8 cellular contexts compared by ENCODE assay signal in the genomic region with DNA sequence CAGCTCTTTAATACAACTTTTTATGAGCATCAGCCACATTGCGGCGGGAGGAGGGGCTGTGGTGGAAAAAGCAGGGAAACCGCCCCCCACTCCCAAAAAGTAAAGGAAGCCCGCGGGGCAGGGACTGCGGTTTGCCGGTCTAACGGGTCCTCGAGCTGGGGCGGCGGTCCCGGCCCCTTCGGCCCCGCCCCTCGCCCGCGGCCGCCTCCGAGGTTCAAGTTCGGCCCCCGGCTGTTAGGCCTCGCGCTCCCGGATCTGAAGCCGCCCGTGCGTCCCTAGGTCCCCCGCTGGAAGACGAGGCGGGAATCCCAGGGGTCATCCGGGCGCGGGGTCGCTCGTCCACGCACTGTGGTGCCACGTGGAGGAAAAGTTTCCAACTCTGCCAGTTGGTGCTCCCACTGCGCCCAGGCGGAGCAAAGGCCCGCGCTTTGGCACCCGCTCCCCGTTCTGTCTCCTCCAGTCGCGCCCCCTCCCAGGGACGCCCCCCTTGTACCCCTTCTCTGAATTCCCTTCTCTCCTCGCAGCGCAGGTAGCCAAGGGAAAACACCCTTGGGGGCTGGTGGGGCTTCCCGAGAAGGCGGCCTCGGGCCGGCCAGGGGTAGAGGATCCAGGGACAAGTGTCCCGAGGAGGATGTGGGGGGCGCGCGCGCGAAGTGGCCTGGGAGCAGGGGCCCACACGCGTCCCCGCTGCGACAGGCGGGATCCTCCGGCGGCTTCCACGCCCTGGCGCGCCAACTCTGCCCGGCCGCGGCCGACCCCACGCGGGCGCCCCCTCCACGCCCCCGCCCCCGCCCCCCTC. TPM values are rescaled to one million over a fixed set of nuclear protein-coding genes. Genes with fewer than 3 reads are reported as not detected.
DNase-seq lines count a peak whose midpoint lies in the region; ATAC-seq and TF ChIP-seq lines count a peak whose summit lies in the region.

No MANE protein-coding gene starts in this region.

- H3K4me1 Mint-ChIP-seq in Caco-2 (ENCODE audit: low read depth, unreplicated experiment): peaks cover 4% of the 10 kb centered on the region
- peaks cover 19% of the 10 kb centered on the region for H3K4me1 Mint-ChIP-seq in stimulated activated naive CD8-positive, alpha-beta T cell treated with anti-CD3 and anti-CD28 coated beads, Interleukin-15, Interleukin-2, amounts not matched to agents 100 ng/mL and 50 ng/mL, for 24 hours (ENCODE audit: low read depth)

- intact Hi-C loops in Caco-2 (cut with micrococcal nuclease; ENCODE audit: unreplicated experiment): loop anchor here (10.0 kb wide), 2 partner anchors 207 to 237 kb away; no protein-coding TSS in a partner anchor
- intact Hi-C loops in left colon (cut with DNase I, micrococcal nuclease): no loop called here

- no peaks in the 10 kb centered on the region for H3K9me3 Mint-ChIP-seq in Caco-2 (ENCODE audit: unreplicated experiment)
- H3K9me3 Mint-ChIP-seq in stimulated activated naive CD8-positive, alpha-beta T cell treated with anti-CD3 and anti-CD28 coated beads, Interleukin-15, Interleukin-2, amounts not matched to agents 100 ng/mL and 50 ng/mL, for 24 hours: no peaks in the 10 kb centered on the region

- BruUV-seq in Caco-2 (replicated peaks; lab: Mats Ljungman, UMichigan): no TSS peak

- DNase-seq in Caco-2 (peak in 1 of 2 experiments; percentile 25), HuH-7.5 (ENCODE audit: low spot score) (peak; percentile 55), astrocyte of the hippocampus (ENCODE audit: low read depth, low spot score) (peak; percentile 52), left colon (peak; percentile 29 to 43), kidney glomerular epithelial cell (lab: John Stamatoyannopoulos, UW) (no peak)
- no peak for DNase-seq in activated effector memory CD4-positive, alpha-beta T cell treated with anti-CD3 and anti-CD28 coated beads, Interleukin-2, amount 50 U/mL, for 16 hours

- H3K4me3 Mint-ChIP-seq in Caco-2 (ENCODE audit: unreplicated experiment): peak overlapping the region; percentile 83
- peak overlapping the region; percentile 66 for H3K4me3 Mint-ChIP-seq in stimulated activated naive CD8-positive, alpha-beta T cell treated with anti-CD3 and anti-CD28 coated beads, Interleukin-15, Interleukin-2, amounts not matched to agents 100 ng/mL and 50 ng/mL, for 24 hours

- no peaks in the 10 kb centered on the region for H3K27me3 ChIP-seq in Caco-2 (replicated peaks; ENCODE audit: control insufficient read depth, insufficient read depth, low read length)

- CTCF ChIA-PET in Caco-2 (lab: Charles Lee): no interaction called here

- H3K36me3 Mint-ChIP-seq in Caco-2 (ENCODE audit: insufficient read depth, unreplicated experiment): no peaks in the 10 kb centered on the region
- no peaks in the 10 kb centered on the region for H3K36me3 Mint-ChIP-seq in stimulated activated naive CD8-positive, alpha-beta T cell treated with anti-CD3 and anti-CD28 coated beads, Interleukin-15, Interleukin-2, amounts not matched to agents 100 ng/mL and 50 ng/mL, for 24 hours (ENCODE audit: low read depth)

- H3K9me3 ChIP-seq in Caco-2: no peaks in the 10 kb centered on the region

- no peaks in the 10 kb centered on the region for H3K36me3 ChIP-seq in Caco-2 (ENCODE audit: control insufficient read depth, insufficient read depth, low read length)

- POLR2A ChIA-PET in Caco-2 (lab: Charles Lee): no interaction called here

- H3K4me3 ChIP-seq in Caco-2 (ENCODE audit: low read depth, low read length): peak overlapping the region; percentile 57

- peaks cover 6% of the 10 kb centered on the region for H3K27me3 Mint-ChIP-seq in Caco-2 (ENCODE audit: insufficient read depth, unreplicated experiment)
- H3K27me3 Mint-ChIP-seq in stimulated activated naive CD8-positive, alpha-beta T cell treated with anti-CD3 and anti-CD28 coated beads, Interleukin-15, Interleukin-2, amounts not matched to agents 100 ng/mL and 50 ng/mL, for 24 hours: peaks cover 21% of the 10 kb centered on the region

- no peak overlapping the region for H3K27ac Mint-ChIP-seq in Caco-2 (ENCODE audit: unreplicated experiment)
- H3K27ac Mint-ChIP-seq in stimulated activated naive CD8-positive, alpha-beta T cell treated with anti-CD3 and anti-CD28 coated beads, Interleukin-15, Interleukin-2, amounts not matched to agents 100 ng/mL and 50 ng/mL, for 24 hours: no peak overlapping the region

- no peak for TF ChIP-seq CTCF in Caco-2 (IDR thresholded peaks at IDR 0.05; ENCODE audit: insufficient read depth in 1 of 2, low read depth in 1 of 2, low read length in 1 of 2, severe bottlenecking in 1 of 2, unreplicated experiment in 1 of 2)

- peak; percentile 22 for ATAC-seq in GM21360 (IDR thresholded peaks at IDR 0.05; ENCODE audit: unreplicated experiment)
- no peak for ATAC-seq in left colon

- H3K4me1 ChIP-seq in Caco-2: peaks cover 13% of the 10 kb centered on the region

RNA-seq across cellular contexts. Expression of a gene that starts 0.8 kb away (rescaled TPM):
- 37.1 and 41.9 TPM in 2 replicates for total RNA-seq in Caco-2 (2022)
- total RNA-seq in left colon: 10 to 100 TPM; 43.3 to 44.2 TPM

Comparison
In these comparisons a context has a peak if more than half of its experiments do, and no peak if none do; other contexts are left out.
1. DNase-seq: peak in HuH-7.5 (single experiment), astrocyte of the hippocampus (single experiment) and left colon (2 of 2); none in activated effector memory CD4-positive, alpha-beta T cell treated with anti-CD3 and anti-CD28 coated beads, Interleukin-2, amount 50 U/mL, for 16 hours (single experiment) and kidney glomerular epithelial cell (single experiment).